In the genomic region with DNA sequence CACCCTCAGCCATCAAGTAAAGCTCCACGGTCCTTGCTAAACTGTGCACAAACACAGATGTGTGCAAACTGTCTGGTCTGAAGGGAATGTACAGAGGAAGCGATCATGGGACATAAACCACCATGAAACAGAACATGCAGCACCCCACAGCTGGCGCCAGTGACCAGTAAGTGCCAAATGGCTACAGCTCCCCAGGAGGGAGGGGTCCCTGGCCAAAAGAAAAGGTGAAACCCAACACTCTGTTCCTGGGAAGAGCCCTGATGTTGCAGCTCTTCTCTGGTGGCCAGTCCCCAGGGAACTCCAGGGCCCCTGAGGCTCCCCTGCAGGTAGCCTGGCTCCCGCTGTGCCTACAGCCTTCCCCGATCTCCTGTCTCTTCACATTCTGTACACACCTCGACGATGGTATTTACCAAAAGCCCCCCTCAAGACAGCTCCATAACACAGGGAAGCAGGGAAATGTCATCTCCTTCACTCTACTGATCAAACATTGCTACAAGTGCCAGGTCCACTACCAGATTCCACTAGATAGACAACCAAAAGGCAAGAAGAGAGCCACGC, we compare ENCODE assay signal across 14 cellular contexts. TPM values are rescaled to one million over a fixed set of nuclear protein-coding genes. Genes with fewer than 3 reads are reported as not detected.
A peak's percentile ranks its signal among the peaks of the same experiment; 100 is the strongest.
DNase-seq lines count a peak whose midpoint lies in the region; ATAC-seq, FAIRE-seq and TF ChIP-seq lines count a peak whose summit lies in the region.
"Had no signal": no experiment of that assay in that cellular context is flagged by ENCODE, and none has a peak within 500 bp of the region (broad histone marks: within the 10 kb centered on the region; RNA-seq: fewer than 3 reads in every experiment).

No MANE protein-coding gene starts in this region.

- H3K4me2 ChIP-seq in BLaER1 treated with 17β-estradiol and CSF1 and Interleukin-3, amounts not matched to agents 10 nM and 100 nM, result peak overlapping the region; percentile 92 to 99 (median 98)
- H3K4me2 ChIP-seq in neural cell (ENCODE audit: low read length), result peak overlapping the region; percentile 14

- peak; percentile 8 for DNase-seq in ELF-1 (ENCODE audit: low read depth, low spot score)
- DNase-seq in bronchial epithelial cell (ENCODE audit: low read depth), result no peak
- no peak for DNase-seq in UCSD-AML1 (lab: John Stamatoyannopoulos, UW; ENCODE audit: unreplicated experiment)
- DNase-seq in GM10248 (ENCODE audit: extremely low spot score), result no peak
- DNase-seq: cortex of kidney, NCI-H2081 treated with DMSO at 0.1 percent for 48 hours, RPMI8226 had no signal

- no peaks in the 10 kb centered on the region for H3K9me2 ChIP-seq in neural cell (ENCODE audit: insufficient read depth, low read length)

- no peak for ATAC-seq in HG02840 (IDR thresholded peaks at IDR 0.05; ENCODE audit: low FRiP score, unreplicated experiment)
- ATAC-seq: esophagus mucosa had no signal

- TF ChIP-seq EP300 in neural cell (conservative IDR thresholded peaks at IDR 0.05; ENCODE audit: poor library complexity, severe bottlenecking), result no peak

- TF ChIP-seq RAD21 in neural cell (conservative IDR thresholded peaks at IDR 0.05), result no peak

- peak; percentile 77 for FAIRE-seq in bronchial epithelial cell (lab: Jason Lieb, UNC)

- peaks cover 7% of the 10 kb centered on the region for H3K79me2 ChIP-seq in neural cell (replicated peaks; ENCODE audit: insufficient read depth, low read length)

- no peak overlapping the region; a peak in 1 of 20 replicates for H3K4me3 ChIP-seq in BLaER1 treated with 17β-estradiol and CSF1 and Interleukin-3, amounts not matched to agents 10 nM and 100 nM
- H3K4me3 ChIP-seq in bronchial epithelial cell (ENCODE audit: low read depth, low read length) (no peak overlapping the region), neural cell (ENCODE audit: low read length) (peak overlapping the region; percentile 50)
- H3K4me3 ChIP-seq: ascending aorta, GM23248, tibial nerve had no signal

- peaks cover 46 to 76% (median 65%) of the 10 kb centered on the region in 10 experiments for H3K4me1 ChIP-seq in BLaER1 treated with 17β-estradiol and CSF1 and Interleukin-3, amounts not matched to agents 10 nM and 100 nM

- TF ChIP-seq CTCF in bronchial epithelial cell (IDR thresholded peaks at IDR 0.05; ENCODE audit: insufficient read depth, low read length, severe bottlenecking) (no peak), neural cell (IDR thresholded peaks at IDR 0.05; ENCODE audit: poor library complexity, severe bottlenecking) (no peak), GM10248 (IDR thresholded peaks at IDR 0.05; ENCODE audit: control extremely low read depth, extremely low read depth, low read depth, missing control alignments) (no peak)

- H3K9ac ChIP-seq in BLaER1 treated with 17β-estradiol and CSF1 and Interleukin-3, amounts not matched to agents 10 nM and 100 nM, result peak overlapping the region in 8 of 11 experiments; percentile 19 to 45 (median 29); a peak in 11 of 22 replicates
- no peak overlapping the region for H3K9ac ChIP-seq in neural cell (ENCODE audit: low read length)
- H3K9ac ChIP-seq: GM23248 had no signal

- peaks cover 0 to 21% (median 0%) of the 10 kb centered on the region in 11 experiments; a peak in 3 of 22 replicates for H3K36me3 ChIP-seq in BLaER1 treated with 17β-estradiol and CSF1 and Interleukin-3, amounts not matched to agents 10 nM and 100 nM
- peaks cover 2% of the 10 kb centered on the region for H3K36me3 ChIP-seq in bronchial epithelial cell (ENCODE audit: control insufficient read depth, insufficient read depth, low read length)
- H3K36me3 ChIP-seq in neural cell (ENCODE audit: insufficient read depth, low read length), result no peaks in the 10 kb centered on the region

- no peaks in the 10 kb centered on the region for H3K27me3 ChIP-seq in BLaER1 treated with 17β-estradiol and CSF1 and Interleukin-3, amounts not matched to agents 10 nM and 100 nM
- H3K27me3 ChIP-seq in bronchial epithelial cell (ENCODE audit: control insufficient read depth, insufficient read depth, low read length) (no peaks in the 10 kb centered on the region), neural cell (ENCODE audit: insufficient read depth, low read depth, low read length) (no peaks in the 10 kb centered on the region)
- H3K27me3 ChIP-seq: ascending aorta, tibial nerve had no signal

- no peaks in the 10 kb centered on the region for H3K9me3 ChIP-seq in BLaER1 treated with 17β-estradiol and CSF1 and Interleukin-3, amounts not matched to agents 10 nM and 100 nM (replicated peaks in 1 of 11)
- H3K9me3 ChIP-seq in neural cell (ENCODE audit: low read length), result no peaks in the 10 kb centered on the region
- H3K9me3 ChIP-seq: ascending aorta, tibial nerve had no signal

- H2AFZ ChIP-seq in neural cell (ENCODE audit: low read depth, low read length), result no peak overlapping the region
- H2AFZ ChIP-seq: GM23248 had no signal

- H3F3A ChIP-seq in neural cell (ENCODE audit: insufficient read depth, low read length, poor library complexity, severe bottlenecking), result no peaks in the 10 kb centered on the region

- H4K20me1 ChIP-seq in BLaER1 treated with 17β-estradiol and CSF1 and Interleukin-3, amounts not matched to agents 10 nM and 100 nM, result peaks cover 8 to 34% (median 26%) of the 10 kb centered on the region in 11 experiments; a peak in 16 of 22 replicates
- H4K20me1 ChIP-seq in neural cell (ENCODE audit: insufficient read depth), result no peaks in the 10 kb centered on the region

- POLR2A ChIA-PET in GM10248 (lab: Yijun Ruan, JAX), result no interaction called here

- CTCF ChIA-PET in GM10248 (lab: Yijun Ruan, JAX), result interaction anchor here (0.8 kb wide), 1 partner anchor 25 kb away, joined by 3 read pairs; no protein-coding TSS in a partner anchor

- H3K27ac ChIP-seq in BLaER1 treated with 17β-estradiol and CSF1 and Interleukin-3, amounts not matched to agents 10 nM and 100 nM, result peak overlapping the region in 5 of 11 experiments; percentile 7 to 49 (median 38); a peak in 5 of 22 replicates
- no peak overlapping the region for H3K27ac ChIP-seq in neural cell (ENCODE audit: low read length)
- H3K27ac ChIP-seq: ascending aorta, GM23248, tibial nerve had no signal

TF ChIP-seq in neural cell, 6 proteins besides CTCF, POLR2A, EP300 and RAD21:
- no peak for TF ChIP-seq SMC3 (conservative IDR thresholded peaks at IDR 0.05; ENCODE audit: poor library complexity)
- no peak for TF ChIP-seq TAF1 (IDR thresholded peaks at IDR 0.05; ENCODE audit: low read depth)
- TF ChIP-seq MXI1 (conservative IDR thresholded peaks at IDR 0.05; ENCODE audit: poor library complexity, severe bottlenecking), result no peak
- no peak for TF ChIP-seq EZH2 (IDR thresholded peaks at IDR 0.05; ENCODE audit: borderline replicate concordance, insufficient read depth, low read length, poor library complexity, severe bottlenecking)
- no peak for TF ChIP-seq REST (IDR thresholded peaks at IDR 0.05; ENCODE audit: borderline replicate concordance)
- TF ChIP-seq POLR2AphosphoS5 (IDR thresholded peaks at IDR 0.05), result no peak

RNA-seq across cellular contexts. Expression of gene DGCR6L, which starts 2.9 kb away (rescaled TPM):
- total RNA-seq in bronchial epithelial cell, result 27.4 and 37.5 TPM in 2 replicates
- 117 and 125 TPM in 2 replicates for polyA plus RNA-seq in neural cell
- polyA minus RNA-seq in neural cell, result 43.3 and 44.1 TPM in 2 replicates

RNA-seq across cellular contexts. Expression of gene RTN4R, which starts 48.8 kb away (rescaled TPM):
- total RNA-seq in bronchial epithelial cell, result 2.6 and 2.8 TPM in 2 replicates
- 12.1 and 13.6 TPM in 2 replicates for polyA plus RNA-seq in neural cell
- polyA minus RNA-seq in neural cell, result 12.2 and 13.9 TPM in 2 replicates
- total RNA-seq: GM23248 had no signal
